In genomic region chrX:108900333-108900732, GRCh38 we compare ENCODE assay signal across 8 cellular contexts.
"Had no signal": no experiment of that assay in that cellular context is flagged by ENCODE, and none has a peak within 500 bp of the region (broad histone marks: within the 10 kb centered on the region; RNA-seq: fewer than 3 reads in every experiment).

No MANE protein-coding gene starts in this region.

- DNase-seq: IMR-90, KBM-7, KG1 had no signal

- H3K4me1 Mint-ChIP-seq: IgD-negative memory B cell had no signal

- H3K27ac ChIP-seq: HL-60, KMS-11 had no signal

- FAIRE-seq: HTR-8/SVneo, K562 had no signal

- H3K9ac ChIP-seq: KMS-11 had no signal

- H3K27ac Mint-ChIP-seq: IgD-negative memory B cell had no signal

- H3K4me3 Mint-ChIP-seq: IgD-negative memory B cell had no signal

- H3K4me2 ChIP-seq: KMS-11 had no signal

- H3K27me3 Mint-ChIP-seq: IgD-negative memory B cell had no signal

- H3K36me3 Mint-ChIP-seq: IgD-negative memory B cell had no signal

- ATAC-seq: K562 had no signal

- H3K4me3 ChIP-seq: K562 had no signal
